10 cellular contexts compared by ENCODE assay signal in the genomic region with DNA sequence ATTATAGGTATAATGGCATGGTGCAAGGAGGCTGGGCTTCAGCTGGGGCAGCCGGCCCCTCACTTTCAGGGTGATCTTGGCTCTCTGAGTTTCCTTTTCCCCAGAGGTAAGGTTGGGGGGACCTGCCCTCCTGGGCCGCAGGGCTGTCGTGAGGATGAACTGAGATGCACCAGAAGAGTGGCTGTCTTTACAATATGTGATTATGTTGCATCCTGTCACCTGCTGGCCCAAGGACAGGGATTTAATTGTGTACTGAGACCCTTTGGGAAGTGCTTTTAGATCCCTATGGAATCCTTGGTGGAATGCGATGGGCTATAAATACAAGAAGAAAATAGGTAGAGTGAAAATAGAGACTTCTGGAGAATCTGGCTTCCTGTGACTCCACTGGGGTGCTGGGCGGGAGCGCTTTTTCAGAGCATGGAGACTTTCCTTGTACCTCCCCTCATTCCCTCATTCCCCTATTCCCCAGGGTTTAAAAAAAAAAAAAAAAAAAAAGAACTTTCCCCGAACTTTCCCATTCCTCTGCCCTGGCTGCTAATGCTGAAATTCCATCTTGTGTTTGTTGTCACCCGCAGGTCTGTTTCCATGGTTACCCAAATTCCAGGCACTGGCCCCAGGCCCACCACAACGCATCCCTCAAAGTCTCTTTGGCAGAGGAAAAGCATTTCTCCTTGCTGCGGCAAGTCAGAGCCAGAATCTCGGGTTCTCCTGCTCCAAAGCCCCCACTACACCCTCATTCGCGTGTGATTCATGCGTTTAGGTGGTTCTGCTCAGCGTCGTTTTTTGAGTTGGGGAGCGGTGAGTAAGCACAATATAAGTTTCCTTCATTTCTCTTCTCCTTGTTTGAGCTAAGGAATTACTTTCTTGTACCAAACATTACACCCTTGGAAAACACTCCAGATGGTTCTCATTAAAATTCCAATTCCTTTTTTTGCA. TPM values are rescaled to one million over a fixed set of nuclear protein-coding genes. Genes with fewer than 3 reads are reported as not detected.
DNase-seq lines count a peak whose midpoint lies in the region; ATAC-seq, FAIRE-seq and TF ChIP-seq lines count a peak whose summit lies in the region.
"Had no signal": no experiment of that assay in that cellular context is flagged by ENCODE, and none has a peak within 500 bp of the region (broad histone marks: within the 10 kb centered on the region; RNA-seq: fewer than 3 reads in every experiment).

No MANE protein-coding gene starts in this region.

- H3K4me1 ChIP-seq in heart left ventricle (peaks cover 0 to 44% (median 23%) of the 10 kb centered on the region in 12 donors), pancreas (no peaks in the 10 kb centered on the region)

- 66 to 75% (median 67%) methylated on average over 17 of the region's 17 CpGs for WGBS in heart left ventricle, 4 donors
- WGBS in pancreas, 2 donors: 62 to 66% methylated on average over 17 of the region's 17 CpGs

- DNase-seq in AG10803 (ENCODE audit: low read depth) (peak; percentile 100), heart left ventricle (peak; percentile 52 to 80 (median 66)), pancreas (peak in 4 of 6 donors; percentile 27 to 49 (median 34)), NCI-H2171 (lab: John Stamatoyannopoulos, UW) (no peak)
- no peak for DNase-seq in CD4-positive, alpha-beta T cell
- DNase-seq in effector CD8-positive, alpha-beta T cell (lab: John Stamatoyannopoulos, UW): no peak
- DNase-seq: DMS79 had no signal

- H3K36me3 Mint-ChIP-seq in CD4-positive, alpha-beta T cell (ENCODE audit: low read depth): no peaks in the 10 kb centered on the region
- H3K36me3 Mint-ChIP-seq: activated naive CD4-positive, alpha-beta T cell treated with anti-CD3 and anti-CD28 coated beads, Interleukin-2, amount 50 U/mL, for 24 hours had no signal

- no peaks in the 10 kb centered on the region for H3K9me3 ChIP-seq in heart left ventricle
- H3K9me3 ChIP-seq in pancreas: no peaks in the 10 kb centered on the region
- no peaks in the 10 kb centered on the region for H3K9me3 ChIP-seq in CD4-positive, alpha-beta T cell (ENCODE audit: control insufficient read depth, low read length)

- no peak for TF ChIP-seq CTCF in AG10803 (conservative IDR thresholded peaks at IDR 0.05; ENCODE audit: low read length)
- TF ChIP-seq CTCF in WI38 (IDR thresholded peaks at IDR 0.05; ENCODE audit: low read depth, low read length): no peak
- TF ChIP-seq CTCF in heart left ventricle (IDR thresholded peaks at IDR 0.05): no peak
- TF ChIP-seq CTCF in pancreas (IDR thresholded peaks at IDR 0.05): no peak
- TF ChIP-seq CTCF in CD4-positive, alpha-beta T cell (IDR thresholded peaks at IDR 0.05): no peak

- H3K27ac Mint-ChIP-seq in CD4-positive, alpha-beta T cell: no peak overlapping the region
- H3K27ac Mint-ChIP-seq: activated naive CD4-positive, alpha-beta T cell treated with anti-CD3 and anti-CD28 coated beads, Interleukin-2, amount 50 U/mL, for 24 hours had no signal

- intact Hi-C loops in heart left ventricle (cut with DNase I): loop anchor here in 1 of 10 donors (5.0 kb wide), 1 partner anchor 92 kb away; a partner anchor contains a TSS
- intact Hi-C loops in pancreas (cut with DNase I): loop anchor here in 1 of 3 donors (10.0 kb wide), 1 partner anchor 69 kb away; no protein-coding TSS in a partner anchor
- intact Hi-C loops in CD4-positive, alpha-beta T cell (cut with DNase I, micrococcal nuclease): no loop called here

- peaks cover 5% of the 10 kb centered on the region for H3K27me3 Mint-ChIP-seq in CD4-positive, alpha-beta T cell
- H3K27me3 Mint-ChIP-seq: activated naive CD4-positive, alpha-beta T cell treated with anti-CD3 and anti-CD28 coated beads, Interleukin-2, amount 50 U/mL, for 24 hours had no signal

- TF ChIP-seq POLR2A in heart left ventricle (IDR thresholded peaks at IDR 0.05): no peak

- H3K4me3 ChIP-seq in AG10803 (ENCODE audit: low read length) (peak overlapping the region; percentile 32), WI38 (ENCODE audit: low read depth, low read length) (peak overlapping the region; percentile 29), heart left ventricle (peak overlapping the region in 2 of 12 donors; percentile 5 to 16), pancreas (no peak overlapping the region)

- ATAC-seq in heart left ventricle (peak; percentile 62 to 74 (median 66)), pancreas (peak in 3 of 4 donors; percentile 42 to 61 (median 59)), GM21717 (IDR thresholded peaks at IDR 0.05; ENCODE audit: unreplicated experiment) (no peak)
- ATAC-seq in CD4-positive, alpha-beta T cell (ENCODE audit: poor library complexity): no peak

- H3K36me3 ChIP-seq in heart left ventricle: no peaks in the 10 kb centered on the region
- no peaks in the 10 kb centered on the region for H3K36me3 ChIP-seq in pancreas

- CTCF ChIA-PET in CD4-positive, alpha-beta T cell (lab: Charles Lee): no interaction called here

- POLR2A ChIA-PET in CD4-positive, alpha-beta T cell (lab: Charles Lee): no interaction called here

- FAIRE-seq in pancreas (lab: Jason Lieb, UNC): no peak

- H3K9me3 Mint-ChIP-seq in CD4-positive, alpha-beta T cell: no peaks in the 10 kb centered on the region
- H3K9me3 Mint-ChIP-seq: activated naive CD4-positive, alpha-beta T cell treated with anti-CD3 and anti-CD28 coated beads, Interleukin-2, amount 50 U/mL, for 24 hours had no signal

- H3K4me3 Mint-ChIP-seq in CD4-positive, alpha-beta T cell: no peak overlapping the region
- H3K4me3 Mint-ChIP-seq: activated naive CD4-positive, alpha-beta T cell treated with anti-CD3 and anti-CD28 coated beads, Interleukin-2, amount 50 U/mL, for 24 hours had no signal

- H3K27ac ChIP-seq in heart left ventricle (peak overlapping the region in 11 of 12 donors; percentile 16 to 80 (median 73)), pancreas (peak overlapping the region in 1 of 4 donors; percentile 13)
- H3K27ac ChIP-seq in CD4-positive, alpha-beta T cell (ENCODE audit: low read depth, low read length): no peak overlapping the region

- H3K4me1 Mint-ChIP-seq in CD4-positive, alpha-beta T cell (ENCODE audit: low read depth): no peaks in the 10 kb centered on the region
- H3K4me1 Mint-ChIP-seq: activated naive CD4-positive, alpha-beta T cell treated with anti-CD3 and anti-CD28 coated beads, Interleukin-2, amount 50 U/mL, for 24 hours had no signal

- H3K27me3 ChIP-seq in heart left ventricle (no peaks in the 10 kb centered on the region), pancreas (no peaks in the 10 kb centered on the region)
- no peaks in the 10 kb centered on the region for H3K27me3 ChIP-seq in CD4-positive, alpha-beta T cell (ENCODE audit: control insufficient read depth, insufficient read depth, low read length)

RNA-seq across cellular contexts. Expression of a gene that starts 21.8 kb away (rescaled TPM):
- total RNA-seq in heart left ventricle: 100 to 1,000 TPM in 1 of 9 donors, 10 to 100 TPM in 8; 53.4 to 109 (median 81.3) TPM
- 10 to 100 TPM; 49.0 to 93.5 TPM for polyA plus RNA-seq in heart left ventricle
- total RNA-seq in pancreas: 10 to 100 TPM; 16.5 to 32.3 (median 22.1) TPM
- polyA plus RNA-seq in pancreas: 10 to 100 TPM; 20.6 to 59.1 TPM
- total RNA-seq in CD4-positive, alpha-beta T cell: 10 to 100 TPM; 12.9 to 16.8 TPM

RNA-seq across cellular contexts. Expression of a gene that starts 21.9 kb away (rescaled TPM):
- total RNA-seq in heart left ventricle (10 to 100 TPM; 19.1 to 35.3 (median 30.3) TPM), pancreas (10 to 100 TPM in 3 of 6 donors, 1 to 10 TPM in 3; 8.9 to 17.2 (median 11.0) TPM)
- polyA plus RNA-seq in heart left ventricle (10 to 100 TPM; 27.0 to 27.2 TPM), pancreas (10 to 100 TPM; 10.6 to 15.5 TPM)
- total RNA-seq in CD4-positive, alpha-beta T cell: 10 to 100 TPM; 13.2 to 15.1 TPM

Comparison
In these comparisons a context has a peak if more than half of its experiments do, and no peak if none do; other contexts are left out.
1. DNase-seq: peak in AG10803 (single experiment), heart left ventricle (5 of 5) and pancreas (4 of 6); none in NCI-H2171 (single experiment), CD4-positive, alpha-beta T cell (0 of 10) and effector CD8-positive, alpha-beta T cell (single experiment).
2. H3K4me3 ChIP-seq: peak in AG10803 (single experiment) and WI38 (single experiment); none in pancreas (0 of 4).
3. ATAC-seq: peak in heart left ventricle (4 of 4) and pancreas (3 of 4); none in CD4-positive, alpha-beta T cell (single experiment) and GM21717 (single experiment).